8 cellular contexts compared by ENCODE assay signal in genomic region chr1:207866471-207867135, GRCh38. TPM values are rescaled to one million over a fixed set of nuclear protein-coding genes. Genes with fewer than 3 reads are reported as not detected.
DNase-seq lines count a peak whose midpoint lies in the region; ATAC-seq and TF ChIP-seq lines count a peak whose summit lies in the region.

No MANE protein-coding gene starts in this region.

- no peak overlapping the region; a peak in 1 of 20 replicates for H3K4me3 ChIP-seq in BLaER1 treated with 17β-estradiol and CSF1 and Interleukin-3, amounts not matched to agents 10 nM and 100 nM
- H3K4me3 ChIP-seq in PC-3 (ENCODE audit: low read length) (peak overlapping the region; percentile 98; the same call in 1 of the 2 replicates), endocrine pancreas (ENCODE audit: control insufficient read depth, insufficient read depth, low read length) (peak overlapping the region; percentile 56)

- peak overlapping the region; percentile 93 to 100 (median 99) for H3K4me2 ChIP-seq in BLaER1 treated with 17β-estradiol and CSF1 and Interleukin-3, amounts not matched to agents 10 nM and 100 nM
- H3K4me2 ChIP-seq in PC-3 (ENCODE audit: low read length) = peak overlapping the region; percentile 100

- H3K27me3 ChIP-seq in BLaER1 treated with 17β-estradiol and CSF1 and Interleukin-3, amounts not matched to agents 10 nM and 100 nM = no peaks in the 10 kb centered on the region
- H3K27me3 ChIP-seq in PC-3 (ENCODE audit: low read length) = no peaks in the 10 kb centered on the region
- no peaks in the 10 kb centered on the region for H3K27me3 ChIP-seq in endocrine pancreas (ENCODE audit: control insufficient read depth, insufficient read depth, low read length)

- no peaks in the 10 kb centered on the region for H3K9me3 ChIP-seq in BLaER1 treated with 17β-estradiol and CSF1 and Interleukin-3, amounts not matched to agents 10 nM and 100 nM (replicated peaks in 1 of 11)
- H3K9me3 ChIP-seq in PC-3 (ENCODE audit: low read length) (no peaks in the 10 kb centered on the region), endocrine pancreas (ENCODE audit: control insufficient read depth, low read length) (no peaks in the 10 kb centered on the region)

- peak overlapping the region in 9 of 10 donors; percentile 87 to 98 (median 94) for H3K27ac Mint-ChIP-seq in naive thymus-derived CD8-positive, alpha-beta T cell

- ATAC-seq in PC-3 = no peak
- peak in 1 of 2 donors; percentile 26 for ATAC-seq in naive thymus-derived CD8-positive, alpha-beta T cell
- no peak for ATAC-seq in GM18907 (IDR thresholded peaks at IDR 0.05; ENCODE audit: unreplicated experiment)
- ATAC-seq in GM19397 (IDR thresholded peaks at IDR 0.05; ENCODE audit: unreplicated experiment) = no peak

- no TSS peak for BruUV-seq in PC-3 (replicated peaks; lab: Mats Ljungman, UMichigan)

- intact Hi-C loops in PC-3 (cut with micrococcal nuclease) = no loop called here

- H3K27ac ChIP-seq in BLaER1 treated with 17β-estradiol and CSF1 and Interleukin-3, amounts not matched to agents 10 nM and 100 nM = no peak overlapping the region
- H3K27ac ChIP-seq in PC-3 (ENCODE audit: low read length) = no peak overlapping the region

- peaks cover 67 to 86% (median 79%) of the 10 kb centered on the region in 10 experiments for H3K4me1 ChIP-seq in BLaER1 treated with 17β-estradiol and CSF1 and Interleukin-3, amounts not matched to agents 10 nM and 100 nM
- peaks cover 63% of the 10 kb centered on the region for H3K4me1 ChIP-seq in PC-3 (ENCODE audit: insufficient read depth, low read length)
- H3K4me1 ChIP-seq in endocrine pancreas (ENCODE audit: control insufficient read depth, insufficient read depth, low read length) = peaks cover 11% of the 10 kb centered on the region

- TF ChIP-seq CTCF in PC-3 (conservative IDR thresholded peaks at IDR 0.05; ENCODE audit: low read depth, low read length) = no peak

- H3F3A ChIP-seq in PC-3 (ENCODE audit: low read length, unreplicated experiment) = no peaks in the 10 kb centered on the region

- H4K20me1 ChIP-seq in BLaER1 treated with 17β-estradiol and CSF1 and Interleukin-3, amounts not matched to agents 10 nM and 100 nM = peaks cover 0 to 7% (median 0%) of the 10 kb centered on the region in 11 experiments; a peak in 4 of 22 replicates
- H4K20me1 ChIP-seq in PC-3 (ENCODE audit: low read length) = no peaks in the 10 kb centered on the region

- DNase-seq in PC-3 (no peak), NCI-H1436 (lab: John Stamatoyannopoulos, UW) (no peak), NCI-H524 (lab: John Stamatoyannopoulos, UW) (no peak)
- DNase-seq in naive thymus-derived CD8-positive, alpha-beta T cell = peak in 5 of 10 donors; percentile 27 to 45 (median 39)

- H3K79me2 ChIP-seq in PC-3 (ENCODE audit: low read length) = peaks cover 66% of the 10 kb centered on the region

- CTCF ChIA-PET in PC-3 (lab: Charles Lee) = no interaction called here

- POLR2A ChIA-PET in PC-3 (lab: Charles Lee; ENCODE audit: unreplicated experiment) = no interaction called here
- POLR2A ChIA-PET in naive thymus-derived CD8-positive, alpha-beta T cell (lab: Charles Lee) = interaction anchor here (0.8 to 16.6 kb wide), 5 partner anchors 9 to 42 kb away, joined by 3 to 462 read pairs (median 4); no protein-coding TSS in a partner anchor

- no peaks in the 10 kb centered on the region for H3K27me3 Mint-ChIP-seq in naive thymus-derived CD8-positive, alpha-beta T cell

- H3K9me3 Mint-ChIP-seq in naive thymus-derived CD8-positive, alpha-beta T cell = no peaks in the 10 kb centered on the region

- no peak overlapping the region for H2AFZ ChIP-seq in PC-3 (ENCODE audit: low read length)

- peaks cover 0 to 8% (median 0%) of the 10 kb centered on the region in 11 experiments; a peak in 3 of 22 replicates for H3K36me3 ChIP-seq in BLaER1 treated with 17β-estradiol and CSF1 and Interleukin-3, amounts not matched to agents 10 nM and 100 nM
- peaks cover 35% of the 10 kb centered on the region for H3K36me3 ChIP-seq in PC-3 (ENCODE audit: low read depth, low read length)
- no peaks in the 10 kb centered on the region for H3K36me3 ChIP-seq in endocrine pancreas (ENCODE audit: control insufficient read depth, insufficient read depth, low read length)

- peak overlapping the region in 1 of 11 experiments; percentile 87; a peak in 1 of 22 replicates for H3K9ac ChIP-seq in BLaER1 treated with 17β-estradiol and CSF1 and Interleukin-3, amounts not matched to agents 10 nM and 100 nM
- no peak overlapping the region for H3K9ac ChIP-seq in PC-3 (ENCODE audit: low read length)
- H3K9ac ChIP-seq in endocrine pancreas (ENCODE audit: control insufficient read depth, insufficient read depth, low read length) = no peak overlapping the region

- peaks cover 0 to 44% (median 0%) of the 10 kb centered on the region in 3 donors for H3K36me3 Mint-ChIP-seq in naive thymus-derived CD8-positive, alpha-beta T cell

- H3K4me3 Mint-ChIP-seq in naive thymus-derived CD8-positive, alpha-beta T cell = peak overlapping the region; percentile 92 to 98 (median 95)

- no peaks in the 10 kb centered on the region for H3K9me2 ChIP-seq in PC-3 (replicated peaks; ENCODE audit: low read length)

- peaks cover 70 to 89% (median 83%) of the 10 kb centered on the region in 4 donors for H3K4me1 Mint-ChIP-seq in naive thymus-derived CD8-positive, alpha-beta T cell

RNA-seq across cellular contexts. Expression of gene CD34, which starts 44.3 kb away (rescaled TPM):
- not detected in 2 replicates for total RNA-seq in PC-3 (2014; rRNA removed)
- not detected for total RNA-seq in naive thymus-derived CD8-positive, alpha-beta T cell
- polyA plus RNA-seq in naive thymus-derived CD8-positive, alpha-beta T cell = not detected

Comparison
In these comparisons a context has a peak if more than half of its experiments do, and no peak if none do; other contexts are left out.
1. H3K4me3 ChIP-seq: peak in PC-3 (single experiment) and endocrine pancreas (single experiment); none in BLaER1 treated with 17β-estradiol and CSF1 and Interleukin-3, amounts not matched to agents 10 nM and 100 nM (0 of 10).